In genomic region chr7:34225193-34225592, GRCh38 we compare ENCODE assay signal across 27 cellular contexts.
"Had no signal": no experiment of that assay in that cellular context is flagged by ENCODE, and none has a peak within 500 bp of the region (broad histone marks: within the 10 kb centered on the region; RNA-seq: fewer than 3 reads in every experiment).

No MANE protein-coding gene starts in this region.

- H3K27me3 Mint-ChIP-seq: activated CD4-positive, alpha-beta T cell treated with anti-CD3 and anti-CD28 coated beads, Interleukin-2, amount 10 ng/mL, durations not matched to agents 7 days and 5 days; activated CD8-positive, alpha-beta memory T cell treated with anti-CD3 and anti-CD28 coated beads, Interleukin-2, amount 10 ng/mL, durations not matched to agents 7 days and 5 days; activated CD8-positive, alpha-beta T cell treated with anti-CD3 and anti-CD28 coated beads for 36 hours; brain; dendritic cell treated with granulocyte-macrophage colony-stimulating factor and Interleukin-4, amounts not matched to agents 40 ng/mL and 50 ng/mL, for 4 days; stimulated activated naive B cell treated with anti-CD40 and anti-IgM and Interleukin-4, amounts not matched to agents 10 μg/mL and 1 μg/mL and 100 μg/mL, for 72 hours had no signal

- DNase-seq: activated CD4-positive, alpha-beta T cell treated with anti-CD3 and anti-CD28 coated beads, Interleukin-2, amount 10 ng/mL, durations not matched to agents 7 days and 5 days; activated CD8-positive, alpha-beta memory T cell treated with anti-CD3 and anti-CD28 coated beads, Interleukin-2, amount 10 ng/mL, durations not matched to agents 7 days and 5 days; activated CD8-positive, alpha-beta T cell treated with anti-CD3 and anti-CD28 coated beads for 36 hours; activated gamma-delta T cell; activated naive CD4-positive, alpha-beta T cell treated with anti-CD3 and anti-CD28 coated beads, Interleukin-2, amount 50 U/mL, for 16 hours; activated naive CD8-positive, alpha-beta T cell treated with anti-CD3 and anti-CD28 coated beads, Interleukin-2, amount 50 U/mL, for 24 hours; activated T-cell treated with anti-CD3 and anti-CD28 coated beads for 4 hours; aorta; effector CD8-positive, alpha-beta T cell; foreskin melanocyte; immature natural killer cell; lower lobe of right lung; naive thymus-derived CD4-positive, alpha-beta T cell; occipital lobe; small intestine; stimulated activated CD4-positive, alpha-beta T cell treated with anti-CD3 and anti-CD28 coated beads, Interleukin-15, amount 100 ng/mL, for 24 hours; stimulated activated naive B cell treated with anti-CD40 and anti-IgM and Interleukin-4, amounts not matched to agents 10 μg/mL and 1 μg/mL and 100 μg/mL, for 72 hours; testis; trophoblast cell; uterus had no signal

- H3K27ac Mint-ChIP-seq: activated CD4-positive, alpha-beta T cell treated with anti-CD3 and anti-CD28 coated beads, Interleukin-2, amount 10 ng/mL, durations not matched to agents 7 days and 5 days; activated CD8-positive, alpha-beta memory T cell treated with anti-CD3 and anti-CD28 coated beads, Interleukin-2, amount 10 ng/mL, durations not matched to agents 7 days and 5 days; activated CD8-positive, alpha-beta T cell treated with anti-CD3 and anti-CD28 coated beads for 36 hours; activated naive CD8-positive, alpha-beta T cell treated with anti-CD3 and anti-CD28 coated beads, Interleukin-2, amount 50 U/mL, for 24 hours; brain; dendritic cell treated with granulocyte-macrophage colony-stimulating factor and Interleukin-4, amounts not matched to agents 40 ng/mL and 50 ng/mL, for 4 days; immature natural killer cell; naive thymus-derived CD4-positive, alpha-beta T cell; stimulated activated naive B cell treated with anti-CD40 and anti-IgM and Interleukin-4, amounts not matched to agents 10 μg/mL and 1 μg/mL and 100 μg/mL, for 72 hours had no signal

- H3K9me3 ChIP-seq: lower lobe of right lung, testis, uterus had no signal

- H3K4me1 Mint-ChIP-seq: activated CD4-positive, alpha-beta T cell treated with anti-CD3 and anti-CD28 coated beads, Interleukin-2, amount 10 ng/mL, durations not matched to agents 7 days and 5 days; activated CD8-positive, alpha-beta memory T cell treated with anti-CD3 and anti-CD28 coated beads, Interleukin-2, amount 10 ng/mL, durations not matched to agents 7 days and 5 days; activated naive CD8-positive, alpha-beta T cell treated with anti-CD3 and anti-CD28 coated beads, Interleukin-2, amount 50 U/mL, for 24 hours; immature natural killer cell; naive thymus-derived CD4-positive, alpha-beta T cell; stimulated activated naive B cell treated with anti-CD40 and anti-IgM and Interleukin-4, amounts not matched to agents 10 μg/mL and 1 μg/mL and 100 μg/mL, for 72 hours had no signal

- ATAC-seq: activated CD4-positive, CD25-positive, alpha-beta regulatory T cell treated with anti-CD3 and anti-CD28 coated beads, Interleukin-2, amount 50 U/mL, for 24 hours; activated CD8-positive, alpha-beta memory T cell treated with anti-CD3 and anti-CD28 coated beads, Interleukin-2, amount 10 ng/mL, durations not matched to agents 7 days and 5 days; activated CD8-positive, alpha-beta T cell treated with anti-CD3 and anti-CD28 coated beads for 36 hours; activated naive CD8-positive, alpha-beta T cell treated with anti-CD3 and anti-CD28 coated beads, Interleukin-2, amount 50 U/mL, for 24 hours; esophagus mucosa; left lobe of liver; lower lobe of right lung; naive thymus-derived CD4-positive, alpha-beta T cell; sciatic nerve; stimulated activated naive B cell treated with anti-CD40 and anti-IgM and Interleukin-4, amounts not matched to agents 10 μg/mL and 1 μg/mL and 100 μg/mL, for 72 hours had no signal

- H3K4me3 ChIP-seq: lower lobe of right lung, testis, uterus had no signal

- H3K4me3 Mint-ChIP-seq: activated CD4-positive, alpha-beta T cell treated with anti-CD3 and anti-CD28 coated beads, Interleukin-2, amount 10 ng/mL, durations not matched to agents 7 days and 5 days; activated CD8-positive, alpha-beta memory T cell treated with anti-CD3 and anti-CD28 coated beads, Interleukin-2, amount 10 ng/mL, durations not matched to agents 7 days and 5 days; activated CD8-positive, alpha-beta T cell treated with anti-CD3 and anti-CD28 coated beads for 36 hours; activated naive CD8-positive, alpha-beta T cell treated with anti-CD3 and anti-CD28 coated beads, Interleukin-2, amount 50 U/mL, for 24 hours; brain; dendritic cell treated with granulocyte-macrophage colony-stimulating factor and Interleukin-4, amounts not matched to agents 40 ng/mL and 50 ng/mL, for 4 days; immature natural killer cell; naive thymus-derived CD4-positive, alpha-beta T cell; neural crest cell; stimulated activated naive B cell treated with anti-CD40 and anti-IgM and Interleukin-4, amounts not matched to agents 10 μg/mL and 1 μg/mL and 100 μg/mL, for 72 hours had no signal

- H3K4me1 ChIP-seq: lower lobe of right lung, testis, uterus had no signal

- H3K27me3 ChIP-seq: testis, uterus had no signal

- H3K27ac ChIP-seq: lower lobe of right lung, testis, uterus had no signal

- H3K36me3 ChIP-seq: lower lobe of right lung, uterus had no signal

- H3K36me3 Mint-ChIP-seq: activated CD8-positive, alpha-beta memory T cell treated with anti-CD3 and anti-CD28 coated beads, Interleukin-2, amount 10 ng/mL, durations not matched to agents 7 days and 5 days; brain; immature natural killer cell; naive thymus-derived CD4-positive, alpha-beta T cell; stimulated activated naive B cell treated with anti-CD40 and anti-IgM and Interleukin-4, amounts not matched to agents 10 μg/mL and 1 μg/mL and 100 μg/mL, for 72 hours had no signal
